ENCODE assay signal across 8 cellular contexts in genomic region chr19:44051654-44052402, GRCh38. TPM values are rescaled to one million over a fixed set of nuclear protein-coding genes. Genes with fewer than 3 reads are reported as not detected.
DNase-seq lines count a peak whose midpoint lies in the region; ATAC-seq, FAIRE-seq and TF ChIP-seq lines count a peak whose summit lies in the region.

ZNF223 (plus strand) TSS chr19:44052036; CDS start chr19:44055177, 3,141 bp downstream.

- H3K27me3 ChIP-seq in astrocyte (ENCODE audit: insufficient read depth, low read length) (peaks cover 2% of the 10 kb centered on the region), pancreas (no peaks in the 10 kb centered on the region), tibial nerve (peaks cover 0 to 10% of the 10 kb centered on the region in 2 donors)

- H3K4me3 ChIP-seq in AG10803 (ENCODE audit: low read length) (peak within 1 kb of the TSS; percentile 78), astrocyte (ENCODE audit: insufficient read depth, low read depth, low read length) (peak within 1 kb of the TSS; percentile 92), pancreas (peak within 1 kb of the TSS; percentile 45 to 71 (median 55)), tibial nerve (peak within 1 kb of the TSS; percentile 52 to 70 (median 60))

- FAIRE-seq in astrocyte (lab: Jason Lieb, UNC): peak; percentile 60
- FAIRE-seq in pancreas (lab: Jason Lieb, UNC): peak; percentile 94

- H3K9me3 ChIP-seq in astrocyte (ENCODE audit: insufficient read depth, low read depth, low read length): peaks cover 5% of the 10 kb centered on the region
- no peaks in the 10 kb centered on the region for H3K9me3 ChIP-seq in pancreas
- peaks cover 0 to 20% (median 0%) of the 10 kb centered on the region in 4 donors for H3K9me3 ChIP-seq in tibial nerve

- 1% methylated on average over 36 to 37 of the region's 37 CpGs for WGBS in pancreas, 2 donors
- WGBS in tibial nerve, 2 donors: 1% methylated on average over 36 of the region's 37 CpGs

- peaks cover 12% of the 10 kb centered on the region for H3K4me1 ChIP-seq in astrocyte (ENCODE audit: insufficient read depth, low read length)
- H3K4me1 ChIP-seq in pancreas: peaks cover 0 to 7% (median 4%) of the 10 kb centered on the region in 3 donors
- H3K4me1 ChIP-seq in tibial nerve: peaks cover 0 to 16% (median 2%) of the 10 kb centered on the region in 4 donors

- H3K36me3 ChIP-seq in astrocyte (ENCODE audit: insufficient read depth, low read length) (no peaks in the 10 kb centered on the region), pancreas (no peaks in the 10 kb centered on the region), tibial nerve (peaks cover 3 to 25% (median 3%) of the 10 kb centered on the region in 3 donors)

- H3K27ac Mint-ChIP-seq in T-helper 2 cell treated with Interferon-gamma antibody and Interleukin-4, amounts not matched to agents 5 μg/mL and 100 μg/mL, for 36 hours: no peak within 1 kb of the TSS
- H3K27ac Mint-ChIP-seq in astrocyte (ENCODE audit: unreplicated experiment): peak within 1 kb of the TSS; percentile 99

- H3K27me3 Mint-ChIP-seq in T-helper 2 cell treated with Interferon-gamma antibody and Interleukin-4, amounts not matched to agents 5 μg/mL and 100 μg/mL, for 36 hours (ENCODE audit: low read depth): no peaks in the 10 kb centered on the region
- peaks cover 14% of the 10 kb centered on the region for H3K27me3 Mint-ChIP-seq in astrocyte (ENCODE audit: low read depth, unreplicated experiment)

- peak; percentile 100 for ATAC-seq in left cardiac atrium
- peak; percentile 99 to 100 (median 100) for ATAC-seq in pancreas

- TF ChIP-seq POLR2A in tibial nerve (IDR thresholded peaks at IDR 0.05): no peak

- H3K36me3 Mint-ChIP-seq in T-helper 2 cell treated with Interferon-gamma antibody and Interleukin-4, amounts not matched to agents 5 μg/mL and 100 μg/mL, for 36 hours (ENCODE audit: low read depth): peaks cover 4% of the 10 kb centered on the region
- peaks cover 16% of the 10 kb centered on the region for H3K36me3 Mint-ChIP-seq in astrocyte (ENCODE audit: low read depth, unreplicated experiment)

- H3K4me1 Mint-ChIP-seq in T-helper 2 cell treated with Interferon-gamma antibody and Interleukin-4, amounts not matched to agents 5 μg/mL and 100 μg/mL, for 36 hours (ENCODE audit: low read depth): peaks cover 7% of the 10 kb centered on the region
- peaks cover 5% of the 10 kb centered on the region for H3K4me1 Mint-ChIP-seq in astrocyte (ENCODE audit: low read depth, unreplicated experiment)

- TF ChIP-seq CTCF in AG10803 (conservative IDR thresholded peaks at IDR 0.05; ENCODE audit: low read length): no peak
- TF ChIP-seq CTCF in GM20000 (IDR thresholded peaks at IDR 0.05; ENCODE audit: extremely low read depth, missing control alignments): no peak
- no peak for TF ChIP-seq CTCF in astrocyte (IDR thresholded peaks at IDR 0.05; ENCODE audit: insufficient read depth, low read depth, low read length)
- TF ChIP-seq CTCF in pancreas (IDR thresholded peaks at IDR 0.05): no peak
- no peak for TF ChIP-seq CTCF in tibial nerve (IDR thresholded peaks at IDR 0.05)

- intact Hi-C loops in left cardiac atrium (cut with DNase I) (no loop called here), pancreas (cut with DNase I) (no loop called here)

- H3K4me2 ChIP-seq in astrocyte (ENCODE audit: low read length): peak within 1 kb of the TSS; percentile 96

- peaks cover 59% of the 10 kb centered on the region for H3K9me3 Mint-ChIP-seq in T-helper 2 cell treated with Interferon-gamma antibody and Interleukin-4, amounts not matched to agents 5 μg/mL and 100 μg/mL, for 36 hours
- peaks cover 8% of the 10 kb centered on the region for H3K9me3 Mint-ChIP-seq in astrocyte (ENCODE audit: unreplicated experiment)

- H3K79me2 ChIP-seq in astrocyte (ENCODE audit: insufficient read depth, low read length): peaks cover 16% of the 10 kb centered on the region

- peak within 1 kb of the TSS; percentile 98 for H2AFZ ChIP-seq in astrocyte (ENCODE audit: low read depth, low read length)

- H3K27ac ChIP-seq in astrocyte (ENCODE audit: low read depth, low read length) (peak within 1 kb of the TSS; percentile 23), pancreas (peak within 1 kb of the TSS; percentile 23 to 77 (median 42)), tibial nerve (peak within 1 kb of the TSS in 3 of 4 donors; percentile 59 to 81 (median 67))

- H3K4me3 Mint-ChIP-seq in T-helper 2 cell treated with Interferon-gamma antibody and Interleukin-4, amounts not matched to agents 5 μg/mL and 100 μg/mL, for 36 hours: peak within 1 kb of the TSS; percentile 79
- H3K4me3 Mint-ChIP-seq in astrocyte (ENCODE audit: unreplicated experiment): peak within 1 kb of the TSS; percentile 100

- H3K9ac ChIP-seq in astrocyte (ENCODE audit: low read length): peak within 1 kb of the TSS; percentile 88

- TF ChIP-seq EP300 in tibial nerve (IDR thresholded peaks at IDR 0.05): peak; percentile 80 to 92

- no peaks in the 10 kb centered on the region for H4K20me1 ChIP-seq in astrocyte (ENCODE audit: insufficient read depth, low read length)

- DNase-seq in AG10803 (ENCODE audit: low read depth) (peak; percentile 91), GM20000 (ENCODE audit: low spot score) (peak; percentile 81), NCI-H1436 (lab: John Stamatoyannopoulos, UW) (peak; percentile 92), astrocyte (ENCODE audit: low read depth) (peak; percentile 88), left cardiac atrium (peak; percentile 96), pancreas (peak; percentile 90 to 98 (median 96)), tibial nerve (ENCODE audit: low spot score in 2 of 2) (peak; percentile 85 to 92)
- DNase-seq in T-helper 2 cell treated with Interferon-gamma antibody and Interleukin-4, amounts not matched to agents 5 μg/mL and 100 μg/mL, for 36 hours (ENCODE audit: low spot score): no peak

RNA-seq across cellular contexts. Expression of gene ZNF223, which starts in this region (rescaled TPM):
- total RNA-seq in astrocyte (3.5 and 4.1 TPM in 2 replicates), left cardiac atrium (1 to 10 TPM; 2.8 to 2.9 TPM), pancreas (1 to 10 TPM in 5 of 6 donors, under 1 TPM in 1; 0.95 to 4.7 (median 1.7) TPM), tibial nerve (1 to 10 TPM; 1.7 to 7.3 (median 5.3) TPM)
- 1 to 10 TPM; 2.5 to 4.4 TPM for polyA plus RNA-seq in pancreas
